In the genomic region with DNA sequence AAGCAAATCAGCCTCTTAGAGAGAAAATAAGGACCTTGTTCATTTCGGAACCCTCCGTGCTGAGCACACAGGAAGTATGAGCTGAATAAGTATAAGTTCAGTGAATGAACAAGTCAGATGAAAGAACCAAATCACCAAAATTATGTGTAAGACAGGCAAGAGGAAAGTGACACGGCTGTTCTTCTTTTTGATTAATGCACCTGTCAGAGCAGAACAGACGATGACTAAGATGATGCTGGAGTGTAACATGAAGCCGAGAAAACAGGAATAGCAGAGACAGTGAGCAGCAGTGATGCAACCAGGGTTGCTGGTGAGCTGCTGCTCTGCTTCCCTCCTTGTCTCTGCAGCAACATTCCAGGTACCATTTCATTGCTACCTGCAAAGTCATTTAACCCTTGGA, we compare ENCODE assay signal across 15 cellular contexts.
A peak's percentile ranks its signal among the peaks of the same experiment; 100 is the strongest.
DNase-seq lines count a peak whose midpoint lies in the region; ATAC-seq, FAIRE-seq and TF ChIP-seq lines count a peak whose summit lies in the region.
"Had no signal": no experiment of that assay in that cellular context is flagged by ENCODE, and none has a peak within 500 bp of the region (broad histone marks: within the 10 kb centered on the region; RNA-seq: fewer than 3 reads in every experiment).

No MANE protein-coding gene starts in this region.

- H3K27ac Mint-ChIP-seq in H9, result no peak overlapping the region
- H3K27ac Mint-ChIP-seq in activated CD8-positive, alpha-beta memory T cell treated with anti-CD3 and anti-CD28 coated beads, Interleukin-2, amount 10 ng/mL, durations not matched to agents 7 days and 5 days, result no peak overlapping the region
- H3K27ac Mint-ChIP-seq: activated CD4-positive, alpha-beta T cell treated with anti-CD3 and anti-CD28 coated beads, Interleukin-2, amount 10 ng/mL, durations not matched to agents 24 days and 14 days; natural killer cell had no signal

- CTCF ChIA-PET in PC-3 (lab: Charles Lee), result no interaction called here
- CTCF ChIA-PET in activated CD8-positive, alpha-beta memory T cell treated with anti-CD3 and anti-CD28 coated beads, Interleukin-2, amount 10 ng/mL, durations not matched to agents 7 days and 5 days (lab: Charles Lee), result no interaction called here

- no peak overlapping the region for H4K8ac ChIP-seq in H9 (replicated peaks; ENCODE audit: insufficient read length, low read depth, low read length)

- H2BK15ac ChIP-seq in H9 (ENCODE audit: low read depth, low read length), result no peak overlapping the region

- H3K14ac ChIP-seq in H9 (ENCODE audit: insufficient read depth, low read length), result no peak overlapping the region

- H3K9me2 ChIP-seq in PC-3 (replicated peaks; ENCODE audit: low read length), result no peaks in the 10 kb centered on the region
- H3K9me2 ChIP-seq: SK-N-SH had no signal

- H3K18ac ChIP-seq in H9 (ENCODE audit: insufficient read length, low read depth, low read length), result no peak overlapping the region

- H3K23ac ChIP-seq in H9 (ENCODE audit: insufficient read length, low read depth, low read length), result no peak overlapping the region

- no CpG with 5 or more reads among the region's 5 CpGs for WGBS in H9 (ENCODE audit: extremely low coverage, insufficient read length, low lambda C conversion rate)

- no peak overlapping the region for H3K9ac ChIP-seq in PC-3 (ENCODE audit: low read length)
- no peak overlapping the region for H3K9ac ChIP-seq in H9 (ENCODE audit: extremely low read depth, insufficient read length, low read length)
- H3K9ac ChIP-seq: SK-N-SH had no signal

- H2AFZ ChIP-seq in PC-3 (ENCODE audit: low read length), result no peak overlapping the region
- H2AFZ ChIP-seq in H9 (ENCODE audit: low read length), result no peak overlapping the region

- H4K20me1 ChIP-seq in PC-3 (ENCODE audit: low read length), result no peaks in the 10 kb centered on the region
- H4K20me1 ChIP-seq in H9 (ENCODE audit: control insufficient read depth, insufficient read depth, insufficient read length), result no peaks in the 10 kb centered on the region

- H3K79me2 ChIP-seq in PC-3 (ENCODE audit: low read length), result no peaks in the 10 kb centered on the region
- H3K79me2 ChIP-seq in H9 (ENCODE audit: insufficient read depth, low read length), result no peaks in the 10 kb centered on the region

- no peaks in the 10 kb centered on the region for H3K36me3 ChIP-seq in PC-3 (ENCODE audit: low read depth, low read length)

- H2BK120ac ChIP-seq in H9 (ENCODE audit: low read depth, low read length, poor library complexity, severe bottlenecking), result no peak overlapping the region

- no peak overlapping the region for H2BK20ac ChIP-seq in H9 (ENCODE audit: low read depth, low read length, poor library complexity, severe bottlenecking)

- H3T11ph ChIP-seq in H9 (ENCODE audit: low read length), result no peak overlapping the region

- peak; percentile 43 for DNase-seq in DMS 273 (lab: John Stamatoyannopoulos, UW; ENCODE audit: unreplicated experiment)
- DNase-seq in DMS 273 treated with DMSO at 0.1 percent for 48 hours (lab: John Stamatoyannopoulos, UW), result no peak
- peak; percentile 46 for DNase-seq in PC-3
- DNase-seq in globus pallidus (ENCODE audit: low spot score), result peak; percentile 11
- peak; percentile 66 for DNase-seq in superior temporal gyrus (ENCODE audit: extremely low spot score)
- no peak for DNase-seq in H9
- DNase-seq in activated CD8-positive, alpha-beta memory T cell treated with anti-CD3 and anti-CD28 coated beads, Interleukin-2, amount 10 ng/mL, durations not matched to agents 7 days and 5 days, result no peak
- DNase-seq in D721Med (ENCODE audit: insufficient read length, low spot score), result no peak
- DNase-seq: activated CD4-positive, alpha-beta T cell treated with anti-CD3 and anti-CD28 coated beads, Interleukin-2, amount 10 ng/mL, durations not matched to agents 24 days and 14 days; activated naive CD4-positive, alpha-beta T cell treated with Interleukin-2 at 50 U/mL for 16 hours; GDM1; natural killer cell; SK-N-SH; stimulated activated CD4-positive, alpha-beta T cell treated with anti-CD3 and anti-CD28 coated beads, Interleukin-1b, Interleukin-23, amount 100 ng/mL, for 48 hours had no signal

- H3F3A ChIP-seq in PC-3 (ENCODE audit: low read length, unreplicated experiment), result no peaks in the 10 kb centered on the region

- H3K27ac ChIP-seq in PC-3 (ENCODE audit: low read length) (no peak overlapping the region), H9 (ENCODE audit: insufficient read length, low read depth, low read length) (no peak overlapping the region)
- H3K27ac ChIP-seq: 22Rv1 had no signal

- peaks cover 4 to 8% of the 10 kb centered on the region in 2 experiments; a peak in 2 of 4 replicates for H3K4me1 Mint-ChIP-seq in H9
- no peaks in the 10 kb centered on the region for H3K4me1 Mint-ChIP-seq in activated CD8-positive, alpha-beta memory T cell treated with anti-CD3 and anti-CD28 coated beads, Interleukin-2, amount 10 ng/mL, durations not matched to agents 7 days and 5 days
- H3K4me1 Mint-ChIP-seq: activated CD4-positive, alpha-beta T cell treated with anti-CD3 and anti-CD28 coated beads, Interleukin-2, amount 10 ng/mL, durations not matched to agents 24 days and 14 days; natural killer cell had no signal

- H3K27me3 ChIP-seq in PC-3 (ENCODE audit: low read length) (no peaks in the 10 kb centered on the region), H9 (ENCODE audit: insufficient read depth, low read length) (no peaks in the 10 kb centered on the region)

- no peak overlapping the region for H3K4me3 Mint-ChIP-seq in H9
- no peak overlapping the region for H3K4me3 Mint-ChIP-seq in activated CD8-positive, alpha-beta memory T cell treated with anti-CD3 and anti-CD28 coated beads, Interleukin-2, amount 10 ng/mL, durations not matched to agents 7 days and 5 days
- H3K4me3 Mint-ChIP-seq: activated CD4-positive, alpha-beta T cell treated with anti-CD3 and anti-CD28 coated beads, Interleukin-2, amount 10 ng/mL, durations not matched to agents 24 days and 14 days; natural killer cell had no signal

- H3K9me3 ChIP-seq in PC-3 (ENCODE audit: low read length) (no peaks in the 10 kb centered on the region; the same call in none of the 2 replicates), H9 (ENCODE audit: control insufficient read depth, low read depth, low read length) (no peaks in the 10 kb centered on the region)
- H3K9me3 ChIP-seq: SK-N-SH had no signal

- no peak overlapping the region for H2BK12ac ChIP-seq in H9 (ENCODE audit: insufficient read length, low read depth, low read length)

- H3K36me3 Mint-ChIP-seq in H9 (ENCODE audit: insufficient read depth in 1 of 3, low read depth in 3 of 3), result no peaks in the 10 kb centered on the region
- H3K36me3 Mint-ChIP-seq in activated CD8-positive, alpha-beta memory T cell treated with anti-CD3 and anti-CD28 coated beads, Interleukin-2, amount 10 ng/mL, durations not matched to agents 7 days and 5 days, result no peaks in the 10 kb centered on the region
- H3K36me3 Mint-ChIP-seq: natural killer cell had no signal

- H3K56ac ChIP-seq in H9 (ENCODE audit: insufficient read length, low read depth, low read length), result no peak overlapping the region

- no peak overlapping the region for H2BK5ac ChIP-seq in H9 (ENCODE audit: insufficient read length, low read length)

- no peak for FAIRE-seq in D721Med (lab: Jason Lieb, UNC)

- H3K4me1 ChIP-seq in PC-3 (ENCODE audit: insufficient read depth, low read length), result no peaks in the 10 kb centered on the region
- no peaks in the 10 kb centered on the region for H3K4me1 ChIP-seq in H9 (ENCODE audit: insufficient read depth, low read length)

- no peaks in the 10 kb centered on the region for H3K23me2 ChIP-seq in H9 (ENCODE audit: insufficient read length, low read depth, low read length, poor library complexity, severe bottlenecking)

- no peak for ATAC-seq in PC-3
- no peak for ATAC-seq in activated CD8-positive, alpha-beta memory T cell treated with anti-CD3 and anti-CD28 coated beads, Interleukin-2, amount 10 ng/mL, durations not matched to agents 7 days and 5 days
- ATAC-seq: natural killer cell had no signal

- POLR2A ChIA-PET in PC-3 (lab: Charles Lee; ENCODE audit: unreplicated experiment), result no interaction called here

- no peak overlapping the region for H4K5ac ChIP-seq in H9 (ENCODE audit: insufficient read length, low read depth, low read length)

- no peaks in the 10 kb centered on the region for H3K9me3 Mint-ChIP-seq in H9
- peaks cover 7% of the 10 kb centered on the region for H3K9me3 Mint-ChIP-seq in activated CD8-positive, alpha-beta memory T cell treated with anti-CD3 and anti-CD28 coated beads, Interleukin-2, amount 10 ng/mL, durations not matched to agents 7 days and 5 days (ENCODE audit: low read depth)
- H3K9me3 Mint-ChIP-seq: activated CD4-positive, alpha-beta T cell treated with anti-CD3 and anti-CD28 coated beads, Interleukin-2, amount 10 ng/mL, durations not matched to agents 24 days and 14 days had no signal

- H3K4me3 ChIP-seq in PC-3 (ENCODE audit: low read length), result no peak overlapping the region

- H3K4me2 ChIP-seq in PC-3 (ENCODE audit: low read length) (no peak overlapping the region), H9 (ENCODE audit: insufficient read depth, insufficient read length, low read length) (no peak overlapping the region)
- H3K4me2 ChIP-seq: SK-N-SH had no signal

- H3K27me3 Mint-ChIP-seq in H9 (ENCODE audit: low read depth), result peaks cover 3% of the 10 kb centered on the region
- H3K27me3 Mint-ChIP-seq in activated CD8-positive, alpha-beta memory T cell treated with anti-CD3 and anti-CD28 coated beads, Interleukin-2, amount 10 ng/mL, durations not matched to agents 7 days and 5 days, result no peaks in the 10 kb centered on the region
- H3K27me3 Mint-ChIP-seq: activated CD4-positive, alpha-beta T cell treated with anti-CD3 and anti-CD28 coated beads, Interleukin-2, amount 10 ng/mL, durations not matched to agents 24 days and 14 days had no signal

- no peak overlapping the region for H3K4ac ChIP-seq in H9 (ENCODE audit: low read depth, low read length)

- H2AK5ac ChIP-seq in H9 (ENCODE audit: insufficient read length, low read length), result no peak overlapping the region

- intact Hi-C loops in PC-3 (cut with micrococcal nuclease), result no loop called here

- H4K91ac ChIP-seq in H9 (ENCODE audit: insufficient read length, low read depth, low read length), result no peak overlapping the region

- TF ChIP-seq CTCF in PC-3 (conservative IDR thresholded peaks at IDR 0.05; ENCODE audit: low read depth, low read length), result no peak
- TF ChIP-seq CTCF in H9 (conservative IDR thresholded peaks at IDR 0.05), result no peak
- no peak for TF ChIP-seq CTCF in D721Med (IDR thresholded peaks at IDR 0.05; ENCODE audit: insufficient read depth, missing control alignments)

- H3K79me1 ChIP-seq in H9 (ENCODE audit: insufficient read depth, low read depth, low read length, poor library complexity, severe bottlenecking), result no peaks in the 10 kb centered on the region

- no TSS peak for BruUV-seq in PC-3 (replicated peaks; lab: Mats Ljungman, UMichigan)

Comparison
In these comparisons a context has a peak if more than half of its experiments do, and no peak if none do; other contexts are left out.
1. DNase-seq: peak in DMS 273 (single experiment), PC-3 (single experiment), globus pallidus (single experiment) and superior temporal gyrus (single experiment); none in DMS 273 treated with DMSO at 0.1 percent for 48 hours (single experiment), H9 (single experiment), activated CD8-positive, alpha-beta memory T cell treated with anti-CD3 and anti-CD28 coated beads, Interleukin-2, amount 10 ng/mL, durations not matched to agents 7 days and 5 days (single experiment) and D721Med (single experiment).